ENCODE assay signal across 1 cellular context in the genomic region with DNA sequence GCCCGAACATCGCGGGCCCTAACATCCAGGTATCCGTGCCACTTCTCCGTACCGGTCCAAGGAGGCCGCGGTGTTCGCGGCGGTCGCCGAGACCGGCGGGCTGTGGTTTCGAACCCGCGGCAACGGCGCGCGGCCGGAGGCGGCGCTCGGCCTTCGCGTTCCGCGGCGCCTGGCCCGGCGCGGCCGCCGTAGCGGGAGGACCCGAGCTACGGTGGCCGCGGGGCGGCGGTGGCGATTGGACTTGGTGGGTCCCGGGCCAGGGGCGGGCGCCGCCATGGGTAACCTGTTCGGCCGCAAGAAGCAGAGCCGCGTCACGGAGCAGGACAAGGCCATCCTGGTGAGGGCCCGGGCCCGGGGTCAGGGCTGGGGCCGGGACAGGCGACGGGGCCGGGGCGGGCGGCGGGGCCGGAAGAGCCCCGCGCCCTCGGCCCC.
A peak's percentile ranks its signal among the peaks of the same experiment; 100 is the strongest.
TF ChIP-seq lines count a peak whose summit lies in the region.

A gene (plus strand): TSS at position 197 of the 432 bp plus-strand sequence. CDS start 78 bp downstream, at position 275.

TF ChIP-seq in K562, 482 proteins besides CTCF, POLR2A, EP300 and RAD21 (continued from another document and continues in another):
- TF ChIP-seq, protein P1, sequence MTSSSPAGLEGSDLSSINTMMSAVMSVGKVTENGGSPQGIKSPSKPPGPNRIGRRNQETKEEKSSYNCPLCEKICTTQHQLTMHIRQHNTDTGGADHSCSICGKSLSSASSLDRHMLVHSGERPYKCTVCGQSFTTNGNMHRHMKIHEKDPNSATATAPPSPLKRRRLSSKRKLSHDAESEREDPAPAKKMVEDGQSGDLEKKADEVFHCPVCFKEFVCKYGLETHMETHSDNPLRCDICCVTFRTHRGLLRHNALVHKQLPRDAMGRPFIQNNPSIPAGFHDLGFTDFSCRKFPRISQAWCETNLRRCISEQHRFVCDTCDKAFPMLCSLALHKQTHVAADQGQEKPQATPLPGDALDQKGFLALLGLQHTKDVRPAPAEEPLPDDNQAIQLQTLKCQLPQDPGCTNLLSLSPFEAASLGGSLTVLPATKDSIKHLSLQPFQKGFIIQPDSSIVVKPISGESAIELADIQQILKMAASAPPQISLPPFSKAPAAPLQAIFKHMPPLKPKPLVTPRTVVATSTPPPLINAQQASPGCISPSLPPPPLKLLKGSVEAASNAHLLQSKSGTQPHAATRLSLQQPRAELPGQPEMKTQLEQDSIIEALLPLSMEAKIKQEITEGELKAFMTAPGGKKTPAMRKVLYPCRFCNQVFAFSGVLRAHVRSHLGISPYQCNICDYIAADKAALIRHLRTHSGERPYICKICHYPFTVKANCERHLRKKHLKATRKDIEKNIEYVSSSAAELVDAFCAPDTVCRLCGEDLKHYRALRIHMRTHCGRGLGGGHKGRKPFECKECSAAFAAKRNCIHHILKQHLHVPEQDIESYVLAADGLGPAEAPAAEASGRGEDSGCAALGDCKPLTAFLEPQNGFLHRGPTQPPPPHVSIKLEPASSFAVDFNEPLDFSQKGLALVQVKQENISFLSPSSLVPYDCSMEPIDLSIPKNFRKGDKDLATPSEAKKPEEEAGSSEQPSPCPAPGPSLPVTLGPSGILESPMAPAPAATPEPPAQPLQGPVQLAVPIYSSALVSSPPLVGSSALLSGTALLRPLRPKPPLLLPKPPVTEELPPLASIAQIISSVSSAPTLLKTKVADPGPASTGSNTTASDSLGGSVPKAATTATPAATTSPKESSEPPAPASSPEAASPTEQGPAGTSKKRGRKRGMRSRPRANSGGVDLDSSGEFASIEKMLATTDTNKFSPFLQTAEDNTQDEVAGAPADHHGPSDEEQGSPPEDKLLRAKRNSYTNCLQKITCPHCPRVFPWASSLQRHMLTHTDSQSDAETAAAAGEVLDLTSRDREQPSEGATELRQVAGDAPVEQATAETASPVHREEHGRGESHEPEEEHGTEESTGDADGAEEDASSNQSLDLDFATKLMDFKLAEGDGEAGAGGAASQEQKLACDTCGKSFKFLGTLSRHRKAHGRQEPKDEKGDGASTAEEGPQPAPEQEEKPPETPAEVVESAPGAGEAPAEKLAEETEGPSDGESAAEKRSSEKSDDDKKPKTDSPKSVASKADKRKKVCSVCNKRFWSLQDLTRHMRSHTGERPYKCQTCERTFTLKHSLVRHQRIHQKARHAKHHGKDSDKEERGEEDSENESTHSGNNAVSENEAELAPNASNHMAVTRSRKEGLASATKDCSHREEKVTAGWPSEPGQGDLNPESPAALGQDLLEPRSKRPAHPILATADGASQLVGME (CRISPR knock-in tag; IDR thresholded peaks at IDR 0.05), result no peak
- TF ChIP-seq PHF20 (IDR thresholded peaks at IDR 0.05; ENCODE audit: partially characterized antibody) (peak; percentile 39), HIVEP1 (CRISPR knock-in tag; IDR thresholded peaks at IDR 0.05) (no peak), TAF15 (IDR thresholded peaks at IDR 0.05; ENCODE audit: low read depth, low read length) (no peak), CAMTA2 (CRISPR knock-in tag; conservative IDR thresholded peaks at IDR 0.05) (no peak), RUNX1 (IDR thresholded peaks at IDR 0.05; ENCODE audit: low read depth) (no peak), CREB1 (IDR thresholded peaks at IDR 0.05) (no peak), CREB1 (CRISPR knock-in tag; IDR thresholded peaks at IDR 0.05) (no peak), CXXC5 (CRISPR knock-in tag; IDR thresholded peaks at IDR 0.05) (peak; percentile 92)
- TF ChIP-seq, protein P2, sequence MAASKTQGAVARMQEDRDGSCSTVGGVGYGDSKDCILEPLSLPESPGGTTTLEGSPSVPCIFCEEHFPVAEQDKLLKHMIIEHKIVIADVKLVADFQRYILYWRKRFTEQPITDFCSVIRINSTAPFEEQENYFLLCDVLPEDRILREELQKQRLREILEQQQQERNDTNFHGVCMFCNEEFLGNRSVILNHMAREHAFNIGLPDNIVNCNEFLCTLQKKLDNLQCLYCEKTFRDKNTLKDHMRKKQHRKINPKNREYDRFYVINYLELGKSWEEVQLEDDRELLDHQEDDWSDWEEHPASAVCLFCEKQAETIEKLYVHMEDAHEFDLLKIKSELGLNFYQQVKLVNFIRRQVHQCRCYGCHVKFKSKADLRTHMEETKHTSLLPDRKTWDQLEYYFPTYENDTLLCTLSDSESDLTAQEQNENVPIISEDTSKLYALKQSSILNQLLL (CRISPR knock-in tag; IDR thresholded peaks at IDR 0.05; ENCODE audit: borderline replicate concordance), result no peak
- TF ChIP-seq, protein P3, sequence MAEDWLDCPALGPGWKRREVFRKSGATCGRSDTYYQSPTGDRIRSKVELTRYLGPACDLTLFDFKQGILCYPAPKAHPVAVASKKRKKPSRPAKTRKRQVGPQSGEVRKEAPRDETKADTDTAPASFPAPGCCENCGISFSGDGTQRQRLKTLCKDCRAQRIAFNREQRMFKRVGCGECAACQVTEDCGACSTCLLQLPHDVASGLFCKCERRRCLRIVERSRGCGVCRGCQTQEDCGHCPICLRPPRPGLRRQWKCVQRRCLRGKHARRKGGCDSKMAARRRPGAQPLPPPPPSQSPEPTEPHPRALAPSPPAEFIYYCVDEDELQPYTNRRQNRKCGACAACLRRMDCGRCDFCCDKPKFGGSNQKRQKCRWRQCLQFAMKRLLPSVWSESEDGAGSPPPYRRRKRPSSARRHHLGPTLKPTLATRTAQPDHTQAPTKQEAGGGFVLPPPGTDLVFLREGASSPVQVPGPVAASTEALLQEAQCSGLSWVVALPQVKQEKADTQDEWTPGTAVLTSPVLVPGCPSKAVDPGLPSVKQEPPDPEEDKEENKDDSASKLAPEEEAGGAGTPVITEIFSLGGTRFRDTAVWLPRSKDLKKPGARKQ (CRISPR knock-in tag; IDR thresholded peaks at IDR 0.05), result no peak
- TF ChIP-seq, protein P4, sequence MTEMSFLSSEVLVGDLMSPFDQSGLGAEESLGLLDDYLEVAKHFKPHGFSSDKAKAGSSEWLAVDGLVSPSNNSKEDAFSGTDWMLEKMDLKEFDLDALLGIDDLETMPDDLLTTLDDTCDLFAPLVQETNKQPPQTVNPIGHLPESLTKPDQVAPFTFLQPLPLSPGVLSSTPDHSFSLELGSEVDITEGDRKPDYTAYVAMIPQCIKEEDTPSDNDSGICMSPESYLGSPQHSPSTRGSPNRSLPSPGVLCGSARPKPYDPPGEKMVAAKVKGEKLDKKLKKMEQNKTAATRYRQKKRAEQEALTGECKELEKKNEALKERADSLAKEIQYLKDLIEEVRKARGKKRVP (CRISPR knock-in tag; IDR thresholded peaks at IDR 0.05), result no peak
- TF ChIP-seq, protein P5, sequence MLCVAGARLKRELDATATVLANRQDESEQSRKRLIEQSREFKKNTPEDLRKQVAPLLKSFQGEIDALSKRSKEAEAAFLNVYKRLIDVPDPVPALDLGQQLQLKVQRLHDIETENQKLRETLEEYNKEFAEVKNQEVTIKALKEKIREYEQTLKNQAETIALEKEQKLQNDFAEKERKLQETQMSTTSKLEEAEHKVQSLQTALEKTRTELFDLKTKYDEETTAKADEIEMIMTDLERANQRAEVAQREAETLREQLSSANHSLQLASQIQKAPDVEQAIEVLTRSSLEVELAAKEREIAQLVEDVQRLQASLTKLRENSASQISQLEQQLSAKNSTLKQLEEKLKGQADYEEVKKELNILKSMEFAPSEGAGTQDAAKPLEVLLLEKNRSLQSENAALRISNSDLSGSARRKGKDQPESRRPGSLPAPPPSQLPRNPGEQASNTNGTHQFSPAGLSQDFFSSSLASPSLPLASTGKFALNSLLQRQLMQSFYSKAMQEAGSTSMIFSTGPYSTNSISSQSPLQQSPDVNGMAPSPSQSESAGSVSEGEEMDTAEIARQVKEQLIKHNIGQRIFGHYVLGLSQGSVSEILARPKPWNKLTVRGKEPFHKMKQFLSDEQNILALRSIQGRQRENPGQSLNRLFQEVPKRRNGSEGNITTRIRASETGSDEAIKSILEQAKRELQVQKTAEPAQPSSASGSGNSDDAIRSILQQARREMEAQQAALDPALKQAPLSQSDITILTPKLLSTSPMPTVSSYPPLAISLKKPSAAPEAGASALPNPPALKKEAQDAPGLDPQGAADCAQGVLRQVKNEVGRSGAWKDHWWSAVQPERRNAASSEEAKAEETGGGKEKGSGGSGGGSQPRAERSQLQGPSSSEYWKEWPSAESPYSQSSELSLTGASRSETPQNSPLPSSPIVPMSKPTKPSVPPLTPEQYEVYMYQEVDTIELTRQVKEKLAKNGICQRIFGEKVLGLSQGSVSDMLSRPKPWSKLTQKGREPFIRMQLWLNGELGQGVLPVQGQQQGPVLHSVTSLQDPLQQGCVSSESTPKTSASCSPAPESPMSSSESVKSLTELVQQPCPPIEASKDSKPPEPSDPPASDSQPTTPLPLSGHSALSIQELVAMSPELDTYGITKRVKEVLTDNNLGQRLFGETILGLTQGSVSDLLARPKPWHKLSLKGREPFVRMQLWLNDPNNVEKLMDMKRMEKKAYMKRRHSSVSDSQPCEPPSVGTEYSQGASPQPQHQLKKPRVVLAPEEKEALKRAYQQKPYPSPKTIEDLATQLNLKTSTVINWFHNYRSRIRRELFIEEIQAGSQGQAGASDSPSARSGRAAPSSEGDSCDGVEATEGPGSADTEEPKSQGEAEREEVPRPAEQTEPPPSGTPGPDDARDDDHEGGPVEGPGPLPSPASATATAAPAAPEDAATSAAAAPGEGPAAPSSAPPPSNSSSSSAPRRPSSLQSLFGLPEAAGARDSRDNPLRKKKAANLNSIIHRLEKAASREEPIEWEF (CRISPR knock-in tag; IDR thresholded peaks at IDR 0.05), result no peak
- TF ChIP-seq, protein P6, sequence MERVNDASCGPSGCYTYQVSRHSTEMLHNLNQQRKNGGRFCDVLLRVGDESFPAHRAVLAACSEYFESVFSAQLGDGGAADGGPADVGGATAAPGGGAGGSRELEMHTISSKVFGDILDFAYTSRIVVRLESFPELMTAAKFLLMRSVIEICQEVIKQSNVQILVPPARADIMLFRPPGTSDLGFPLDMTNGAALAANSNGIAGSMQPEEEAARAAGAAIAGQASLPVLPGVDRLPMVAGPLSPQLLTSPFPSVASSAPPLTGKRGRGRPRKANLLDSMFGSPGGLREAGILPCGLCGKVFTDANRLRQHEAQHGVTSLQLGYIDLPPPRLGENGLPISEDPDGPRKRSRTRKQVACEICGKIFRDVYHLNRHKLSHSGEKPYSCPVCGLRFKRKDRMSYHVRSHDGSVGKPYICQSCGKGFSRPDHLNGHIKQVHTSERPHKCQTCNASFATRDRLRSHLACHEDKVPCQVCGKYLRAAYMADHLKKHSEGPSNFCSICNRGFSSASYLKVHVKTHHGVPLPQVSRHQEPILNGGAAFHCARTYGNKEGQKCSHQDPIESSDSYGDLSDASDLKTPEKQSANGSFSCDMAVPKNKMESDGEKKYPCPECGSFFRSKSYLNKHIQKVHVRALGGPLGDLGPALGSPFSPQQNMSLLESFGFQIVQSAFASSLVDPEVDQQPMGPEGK (CRISPR knock-in tag; IDR thresholded peaks at IDR 0.05; ENCODE audit: borderline replicate concordance), result no peak
- TF ChIP-seq, protein P7, sequence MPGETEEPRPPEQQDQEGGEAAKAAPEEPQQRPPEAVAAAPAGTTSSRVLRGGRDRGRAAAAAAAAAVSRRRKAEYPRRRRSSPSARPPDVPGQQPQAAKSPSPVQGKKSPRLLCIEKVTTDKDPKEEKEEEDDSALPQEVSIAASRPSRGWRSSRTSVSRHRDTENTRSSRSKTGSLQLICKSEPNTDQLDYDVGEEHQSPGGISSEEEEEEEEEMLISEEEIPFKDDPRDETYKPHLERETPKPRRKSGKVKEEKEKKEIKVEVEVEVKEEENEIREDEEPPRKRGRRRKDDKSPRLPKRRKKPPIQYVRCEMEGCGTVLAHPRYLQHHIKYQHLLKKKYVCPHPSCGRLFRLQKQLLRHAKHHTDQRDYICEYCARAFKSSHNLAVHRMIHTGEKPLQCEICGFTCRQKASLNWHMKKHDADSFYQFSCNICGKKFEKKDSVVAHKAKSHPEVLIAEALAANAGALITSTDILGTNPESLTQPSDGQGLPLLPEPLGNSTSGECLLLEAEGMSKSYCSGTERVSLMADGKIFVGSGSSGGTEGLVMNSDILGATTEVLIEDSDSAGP (CRISPR knock-in tag; IDR thresholded peaks at IDR 0.05), result no peak
- TF ChIP-seq, protein P8, sequence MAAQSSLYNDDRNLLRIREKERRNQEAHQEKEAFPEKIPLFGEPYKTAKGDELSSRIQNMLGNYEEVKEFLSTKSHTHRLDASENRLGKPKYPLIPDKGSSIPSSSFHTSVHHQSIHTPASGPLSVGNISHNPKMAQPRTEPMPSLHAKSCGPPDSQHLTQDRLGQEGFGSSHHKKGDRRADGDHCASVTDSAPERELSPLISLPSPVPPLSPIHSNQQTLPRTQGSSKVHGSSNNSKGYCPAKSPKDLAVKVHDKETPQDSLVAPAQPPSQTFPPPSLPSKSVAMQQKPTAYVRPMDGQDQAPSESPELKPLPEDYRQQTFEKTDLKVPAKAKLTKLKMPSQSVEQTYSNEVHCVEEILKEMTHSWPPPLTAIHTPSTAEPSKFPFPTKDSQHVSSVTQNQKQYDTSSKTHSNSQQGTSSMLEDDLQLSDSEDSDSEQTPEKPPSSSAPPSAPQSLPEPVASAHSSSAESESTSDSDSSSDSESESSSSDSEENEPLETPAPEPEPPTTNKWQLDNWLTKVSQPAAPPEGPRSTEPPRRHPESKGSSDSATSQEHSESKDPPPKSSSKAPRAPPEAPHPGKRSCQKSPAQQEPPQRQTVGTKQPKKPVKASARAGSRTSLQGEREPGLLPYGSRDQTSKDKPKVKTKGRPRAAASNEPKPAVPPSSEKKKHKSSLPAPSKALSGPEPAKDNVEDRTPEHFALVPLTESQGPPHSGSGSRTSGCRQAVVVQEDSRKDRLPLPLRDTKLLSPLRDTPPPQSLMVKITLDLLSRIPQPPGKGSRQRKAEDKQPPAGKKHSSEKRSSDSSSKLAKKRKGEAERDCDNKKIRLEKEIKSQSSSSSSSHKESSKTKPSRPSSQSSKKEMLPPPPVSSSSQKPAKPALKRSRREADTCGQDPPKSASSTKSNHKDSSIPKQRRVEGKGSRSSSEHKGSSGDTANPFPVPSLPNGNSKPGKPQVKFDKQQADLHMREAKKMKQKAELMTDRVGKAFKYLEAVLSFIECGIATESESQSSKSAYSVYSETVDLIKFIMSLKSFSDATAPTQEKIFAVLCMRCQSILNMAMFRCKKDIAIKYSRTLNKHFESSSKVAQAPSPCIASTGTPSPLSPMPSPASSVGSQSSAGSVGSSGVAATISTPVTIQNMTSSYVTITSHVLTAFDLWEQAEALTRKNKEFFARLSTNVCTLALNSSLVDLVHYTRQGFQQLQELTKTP (IDR thresholded peaks at IDR 0.05; ENCODE audit: low read depth in 1 of 2, partially characterized antibody in 2 of 2), result no peak
